ENCODE assay signal across 40 cellular contexts in the genomic region with DNA sequence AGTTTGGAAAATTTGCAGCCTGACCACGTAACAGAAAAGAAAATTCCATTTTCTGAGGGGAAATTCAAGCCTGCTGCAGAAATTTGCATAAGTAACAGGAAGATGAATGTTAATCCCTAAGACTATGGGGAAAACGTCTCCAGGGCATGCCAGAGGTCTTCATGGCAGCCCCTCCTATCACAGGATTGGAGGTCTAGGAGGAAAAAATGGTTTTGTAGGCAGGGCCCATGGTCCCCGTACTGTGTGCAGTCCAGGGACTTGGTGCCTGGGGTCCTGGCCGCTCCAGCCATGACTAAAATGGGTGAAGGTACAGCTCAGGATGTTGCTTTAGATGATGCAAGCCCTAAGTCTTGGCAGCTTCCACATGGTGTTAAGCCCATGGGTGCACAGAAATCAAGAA.
"Had no signal": no experiment of that assay in that cellular context is flagged by ENCODE, and none has a peak within 500 bp of the region (broad histone marks: within the 10 kb centered on the region; RNA-seq: fewer than 3 reads in every experiment).

No MANE protein-coding gene starts in this region.

- H3K4me3 Mint-ChIP-seq: activated naive CD4-positive, alpha-beta T cell treated with anti-CD3 and anti-CD28 coated beads for 36 hours; activated naive CD4-positive, alpha-beta T cell treated with anti-CD3 and anti-CD28 coated beads, Interleukin-2, amount 10 ng/mL, durations not matched to agents 7 days and 5 days; activated naive CD4-positive, alpha-beta T cell treated with anti-CD3 and anti-CD28 coated beads, Interleukin-2, amount 50 U/mL, for 24 hours; activated naive CD8-positive, alpha-beta T cell; activated naive CD8-positive, alpha-beta T cell treated with anti-CD3 and anti-CD28 coated beads for 36 hours; activated naive CD8-positive, alpha-beta T cell treated with anti-CD3 and anti-CD28 coated beads, Interleukin-2, amount 10 ng/mL, durations not matched to agents 7 days and 5 days; activated naive CD8-positive, alpha-beta T cell treated with anti-CD3 and anti-CD28 coated beads, Interleukin-2, amount 50 U/mL, for 24 hours; activated T-cell treated with anti-CD3 and anti-CD28 coated beads, Interleukin-2, amount 50 U/mL, for 24 hours; activated T-cell treated with anti-CD3 and anti-CD28 coated beads, Interleukin-2, amount 50 U/mL, for 4 hours; activated T-cell treated with anti-CD3 and anti-CD28 coated beads, Interleukin-2, amount 50 U/mL, for 72 hours; activated T-helper 1 cell treated with anti-CD3 and anti-CD28 coated beads, Interleukin-12 subunit alpha, Interleukin-12 subunit beta, Interleukin-2, Interleukin-4 antibody, amounts not matched to agents 30 ng/mL and 10 ng/mL and 1 ng/mL, durations not matched to agents 14 hours and 24 hours and 36 hours; activated T-helper 17 cell treated with anti-CD3 and anti-CD28 coated beads, Interleukin-2, amount 50 U/mL, for 72 hours; brain; central memory CD8-positive, alpha-beta T cell had no signal

- H3K9me3 ChIP-seq: adrenal gland had no signal

- H3K36me3 ChIP-seq: adrenal gland, ascending aorta, brain microvascular endothelial cell, breast epithelium, cardiac muscle cell had no signal

- H3K4me1 ChIP-seq: adrenal gland, ascending aorta, body of pancreas, breast epithelium had no signal

- H3K36me3 Mint-ChIP-seq: activated naive CD4-positive, alpha-beta T cell treated with anti-CD3 and anti-CD28 coated beads, Interleukin-2, amount 10 ng/mL, durations not matched to agents 7 days and 5 days; activated naive CD4-positive, alpha-beta T cell treated with anti-CD3 and anti-CD28 coated beads, Interleukin-2, amount 50 U/mL, for 24 hours; activated naive CD8-positive, alpha-beta T cell; activated naive CD8-positive, alpha-beta T cell treated with anti-CD3 and anti-CD28 coated beads for 36 hours; activated naive CD8-positive, alpha-beta T cell treated with anti-CD3 and anti-CD28 coated beads, Interleukin-2, amount 10 ng/mL, durations not matched to agents 7 days and 5 days had no signal

- H3K27ac Mint-ChIP-seq: activated naive CD4-positive, alpha-beta T cell treated with anti-CD3 and anti-CD28 coated beads for 36 hours; activated naive CD4-positive, alpha-beta T cell treated with anti-CD3 and anti-CD28 coated beads, Interleukin-2, amount 10 ng/mL, durations not matched to agents 7 days and 5 days; activated naive CD4-positive, alpha-beta T cell treated with anti-CD3 and anti-CD28 coated beads, Interleukin-2, amount 50 U/mL, for 24 hours; activated naive CD4-positive, alpha-beta T cell treated with anti-CD3 and anti-CD28 coated beads, Interleukin-2, amount 50 U/mL, for 72 hours; activated naive CD8-positive, alpha-beta T cell; activated naive CD8-positive, alpha-beta T cell treated with anti-CD3 and anti-CD28 coated beads for 36 hours; activated naive CD8-positive, alpha-beta T cell treated with anti-CD3 and anti-CD28 coated beads, Interleukin-2, amount 10 ng/mL, durations not matched to agents 7 days and 5 days; activated naive CD8-positive, alpha-beta T cell treated with anti-CD3 and anti-CD28 coated beads, Interleukin-2, amount 50 U/mL, for 24 hours; activated T-cell treated with anti-CD3 and anti-CD28 coated beads, Interleukin-2, amount 50 U/mL, for 24 hours; activated T-cell treated with anti-CD3 and anti-CD28 coated beads, Interleukin-2, amount 50 U/mL, for 72 hours; activated T-helper 1 cell treated with anti-CD3 and anti-CD28 coated beads, Interleukin-12 subunit alpha, Interleukin-12 subunit beta, Interleukin-2, Interleukin-4 antibody, amounts not matched to agents 30 ng/mL and 10 ng/mL and 1 ng/mL, durations not matched to agents 14 hours and 24 hours and 36 hours; activated T-helper 17 cell treated with anti-CD3 and anti-CD28 coated beads, Interleukin-2, amount 50 U/mL, for 72 hours; activated T-helper 2 cell treated with anti-CD3 and anti-CD28 coated beads, Interferon-gamma antibody, Interleukin-2, Interleukin-4, amounts not matched to agents 10 μg/mL and 5 μg/mL and 100 μg/mL, durations not matched to agents 14 hours and 24 hours and 36 hours; brain had no signal

- H3K27me3 ChIP-seq: adrenal gland, ascending aorta, body of pancreas, brain microvascular endothelial cell, breast epithelium, cardiac muscle cell had no signal

- H3K27ac ChIP-seq: adrenal gland, ascending aorta, body of pancreas, brain microvascular endothelial cell, breast epithelium, cardiac muscle cell had no signal

- H3K27me3 Mint-ChIP-seq: activated naive CD4-positive, alpha-beta T cell treated with anti-CD3 and anti-CD28 coated beads, Interleukin-2, amount 10 ng/mL, durations not matched to agents 7 days and 5 days; activated naive CD4-positive, alpha-beta T cell treated with anti-CD3 and anti-CD28 coated beads, Interleukin-2, amount 50 U/mL, for 24 hours; activated naive CD8-positive, alpha-beta T cell; activated naive CD8-positive, alpha-beta T cell treated with anti-CD3 and anti-CD28 coated beads for 36 hours; activated naive CD8-positive, alpha-beta T cell treated with anti-CD3 and anti-CD28 coated beads, Interleukin-2, amount 10 ng/mL, durations not matched to agents 7 days and 5 days; activated naive CD8-positive, alpha-beta T cell treated with anti-CD3 and anti-CD28 coated beads, Interleukin-2, amount 50 U/mL, for 24 hours; activated T-cell treated with anti-CD3 and anti-CD28 coated beads, Interleukin-2, amount 50 U/mL, for 24 hours; activated T-helper 17 cell treated with anti-CD3 and anti-CD28 coated beads, Interleukin-2, amount 50 U/mL, for 72 hours; brain; central memory CD8-positive, alpha-beta T cell had no signal

- ATAC-seq: activated naive CD4-positive, alpha-beta T cell treated with anti-CD3 and anti-CD28 coated beads, Interleukin-2, amount 50 U/mL, for 72 hours; activated naive CD8-positive, alpha-beta T cell treated with anti-CD3 and anti-CD28 coated beads, Interleukin-2, amount 50 U/mL, for 24 hours; activated T-cell treated with anti-CD3 and anti-CD28 coated beads, Interleukin-2, amount 50 U/mL, for 4 hours; activated T-cell treated with anti-CD3 and anti-CD28 coated beads, Interleukin-2, amount 50 U/mL, for 72 hours; activated T-helper 17 cell treated with anti-CD3 and anti-CD28 coated beads, Interleukin-2, amount 50 U/mL, for 72 hours; body of pancreas had no signal

- DNase-seq: activated effector memory CD4-positive, alpha-beta T cell treated with anti-CD3 and anti-CD28 coated beads, Interleukin-2, amount 50 U/mL, for 16 hours; activated effector memory CD4-positive, alpha-beta T cell treated with Interleukin-2 at 50 U/mL for 16 hours; activated gamma-delta T cell; activated gamma-delta T cell treated with Interleukin-2 at 50 U/mL for 16 hours; activated naive CD4-positive, alpha-beta T cell; activated naive CD4-positive, alpha-beta T cell treated with anti-CD3 and anti-CD28 coated beads for 36 hours; activated naive CD4-positive, alpha-beta T cell treated with anti-CD3 and anti-CD28 coated beads, Interleukin-2, amount 10 ng/mL, durations not matched to agents 7 days and 5 days; activated naive CD4-positive, alpha-beta T cell treated with anti-CD3 and anti-CD28 coated beads, Interleukin-2, amount 50 U/mL, for 16 hours; activated naive CD4-positive, alpha-beta T cell treated with Interleukin-2 at 50 U/mL for 16 hours; activated naive CD8-positive, alpha-beta T cell treated with anti-CD3 and anti-CD28 coated beads for 36 hours; activated naive CD8-positive, alpha-beta T cell treated with anti-CD3 and anti-CD28 coated beads, Interleukin-2, amount 10 ng/mL, durations not matched to agents 7 days and 5 days; activated naive CD8-positive, alpha-beta T cell treated with anti-CD3 and anti-CD28 coated beads, Interleukin-2, amount 50 U/mL, for 24 hours; activated T-cell treated with anti-CD3 and anti-CD28 coated beads, Interleukin-2, amount 50 U/mL, for 1 hour; activated T-cell treated with anti-CD3 and anti-CD28 coated beads, Interleukin-2, amount 50 U/mL, for 24 hours; activated T-cell treated with anti-CD3 and anti-CD28 coated beads, Interleukin-2, amount 50 U/mL, for 4 hours; activated T-cell treated with anti-CD3 and anti-CD28 coated beads, Interleukin-2, amount 50 U/mL, for 48 hours; activated T-cell treated with anti-CD3 and anti-CD28 coated beads, Interleukin-2, amount 50 U/mL, for 72 hours; adrenal gland; amniotic stem cell; amygdala; anterior cingulate cortex; aorta; body of pancreas; brain microvascular endothelial cell; caudate nucleus; central memory CD4-positive, alpha-beta T cell; cerebellar nuclear complex had no signal

- H3K4me3 ChIP-seq: adrenal gland, ascending aorta, body of pancreas, breast epithelium, cardiac muscle cell had no signal

- H3K4me1 Mint-ChIP-seq: activated naive CD4-positive, alpha-beta T cell treated with anti-CD3 and anti-CD28 coated beads, Interleukin-2, amount 10 ng/mL, durations not matched to agents 7 days and 5 days; activated naive CD4-positive, alpha-beta T cell treated with anti-CD3 and anti-CD28 coated beads, Interleukin-2, amount 50 U/mL, for 24 hours; activated naive CD8-positive, alpha-beta T cell treated with anti-CD3 and anti-CD28 coated beads for 36 hours; activated naive CD8-positive, alpha-beta T cell treated with anti-CD3 and anti-CD28 coated beads, Interleukin-2, amount 10 ng/mL, durations not matched to agents 7 days and 5 days; activated naive CD8-positive, alpha-beta T cell treated with anti-CD3 and anti-CD28 coated beads, Interleukin-2, amount 50 U/mL, for 24 hours; activated T-helper 17 cell treated with anti-CD3 and anti-CD28 coated beads, Interleukin-2, amount 50 U/mL, for 72 hours; brain; central memory CD8-positive, alpha-beta T cell had no signal

- FAIRE-seq: astrocyte, bronchial epithelial cell had no signal

- H3K9me3 Mint-ChIP-seq: activated T-helper 1 cell treated with anti-CD3 and anti-CD28 coated beads, Interleukin-12 subunit alpha, Interleukin-12 subunit beta, Interleukin-2, Interleukin-4 antibody, amounts not matched to agents 30 ng/mL and 10 ng/mL and 1 ng/mL, durations not matched to agents 14 hours and 24 hours and 36 hours had no signal
